15 cellular contexts compared by ENCODE assay signal in genomic region chr14:77004711-77005460, GRCh38. TPM values are rescaled to one million over a fixed set of nuclear protein-coding genes. Genes with fewer than 3 reads are reported as not detected.
A peak's percentile ranks its signal among the peaks of the same experiment; 100 is the strongest.
DNase-seq lines count a peak whose midpoint lies in the region; ATAC-seq and TF ChIP-seq lines count a peak whose summit lies in the region.
"Had no signal": no experiment of that assay in that cellular context is flagged by ENCODE, and none has a peak within 500 bp of the region (broad histone marks: within the 10 kb centered on the region; RNA-seq: fewer than 3 reads in every experiment).

No MANE protein-coding gene starts in this region.

- H3K79me1 ChIP-seq in IMR-90 (ENCODE audit: low read depth in 1 of 2, low read length in 2 of 2), result no peaks in the 10 kb centered on the region

- no peak overlapping the region for H3K4me3 Mint-ChIP-seq in endodermal cell
- no peak overlapping the region for H3K4me3 Mint-ChIP-seq in progenitor cell of endocrine pancreas (ENCODE audit: low read depth)
- H3K4me3 Mint-ChIP-seq: activated naive CD8-positive, alpha-beta T cell treated with anti-CD3 and anti-CD28 coated beads, Interleukin-2, amount 10 ng/mL, durations not matched to agents 7 days and 5 days; immature natural killer cell; T-helper 1 cell treated with Interleukin-12 subunit alpha and Interleukin-12 subunit beta and Interleukin-4 antibody, amounts not matched to agents 30 μg/mL and 1 μg/mL, for 36 hours had no signal

- in situ Hi-C loops in IMR-90 (cut with MboI; ENCODE audit: low sequenced_read_pairs), result no loop called here

- H3K36me3 ChIP-seq in IMR-90 (ENCODE audit: control insufficient read depth, insufficient read depth, low read length), result no peaks in the 10 kb centered on the region
- H3K36me3 ChIP-seq in endodermal cell (ENCODE audit: control insufficient read depth, insufficient read depth, low read length), result no peaks in the 10 kb centered on the region

- H3K27ac Mint-ChIP-seq in endodermal cell, result peak overlapping the region; percentile 40
- peak overlapping the region; percentile 92 for H3K27ac Mint-ChIP-seq in progenitor cell of endocrine pancreas
- H3K27ac Mint-ChIP-seq: T-helper 1 cell treated with Interleukin-12 subunit alpha and Interleukin-12 subunit beta and Interleukin-4 antibody, amounts not matched to agents 30 μg/mL and 1 μg/mL, for 36 hours had no signal

- POLR2A ChIA-PET in IMR-90 (lab: Charles Lee; ENCODE audit: unreplicated experiment), result no interaction called here

- H3K9ac ChIP-seq in IMR-90 (ENCODE audit: low read depth, low read length) (no peak overlapping the region), endodermal cell (ENCODE audit: extremely low read depth, low read length, poor library complexity, severe bottlenecking) (no peak overlapping the region)

- H3K9me3 ChIP-seq in IMR-90 (ENCODE audit: control insufficient read depth, insufficient read depth, low read length) (no peaks in the 10 kb centered on the region), endodermal cell (ENCODE audit: control insufficient read depth, low read length) (no peaks in the 10 kb centered on the region)

- H2AK5ac ChIP-seq in IMR-90 (ENCODE audit: low read depth, low read length), result no peak overlapping the region

- dilution Hi-C loops in IMR-90 (cut with HindIII; ENCODE audit: low sequenced_read_pairs, unreplicated experiment), result no loop called here

- no peaks in the 10 kb centered on the region for H4K20me1 ChIP-seq in IMR-90 (ENCODE audit: insufficient read depth, low read length)

- no peak for TF ChIP-seq RAD21 in IMR-90 (IDR thresholded peaks at IDR 0.05; ENCODE audit: low read length)

- no peak overlapping the region for H4K5ac ChIP-seq in IMR-90 (ENCODE audit: low read depth, low read length)

- intact Hi-C loops in IMR-90 (cut with micrococcal nuclease), result no loop called here

- H2AK9ac ChIP-seq in IMR-90 (replicated peaks; ENCODE audit: low read depth, low read length, poor library complexity), result no peak overlapping the region

- no peak overlapping the region for H3K27ac ChIP-seq in IMR-90 (ENCODE audit: insufficient read depth, low read length)
- no peak overlapping the region for H3K27ac ChIP-seq in endodermal cell (ENCODE audit: low read depth, low read length)

- no TSS peak for BruUV-seq in IMR-90 (replicated peaks; lab: Mats Ljungman, UMichigan)

- H2BK120ac ChIP-seq in IMR-90 (ENCODE audit: low read depth, low read length), result no peak overlapping the region

- H3K4me3 ChIP-seq in IMR-90 (ENCODE audit: insufficient read depth, low read depth, low read length) (no peak overlapping the region), endodermal cell (ENCODE audit: low read length) (no peak overlapping the region)

- no peak overlapping the region for H3K23ac ChIP-seq in IMR-90 (ENCODE audit: low read depth, low read length)

- H3K4ac ChIP-seq in IMR-90 (ENCODE audit: low read depth, low read length), result no peak overlapping the region

- H2BK5ac ChIP-seq in IMR-90 (ENCODE audit: low read depth, low read length, poor library complexity, severe bottlenecking), result no peak overlapping the region

- CTCF ChIA-PET in IMR-90 (lab: Yijun Ruan, JAX), result no interaction called here

- H2BK15ac ChIP-seq in IMR-90 (ENCODE audit: low read depth, low read length), result no peak overlapping the region

- no peak overlapping the region for H4K8ac ChIP-seq in IMR-90 (ENCODE audit: low read depth in 2 of 2, low read length in 2 of 2)

- H4K91ac ChIP-seq in IMR-90 (ENCODE audit: insufficient read depth, low read depth, low read length), result no peak overlapping the region

- WGBS in IMR-90 (ENCODE audit: extremely low coverage in 2 of 2, insufficient read length in 1 of 2), 2 experiments, result 79% methylated on average over 4 of the region's 9 CpGs; no CpG with 5 or more reads in 1 of the 2 experiments
- 60 to 73% methylated on average over 6 to 9 of the region's 9 CpGs for WGBS in endodermal cell (ENCODE audit: insufficient coverage in 1 of 2, insufficient read length in 1 of 2), 2 experiments

- no peak overlapping the region for H3K14ac ChIP-seq in IMR-90 (replicated peaks; ENCODE audit: low read depth, low read length)

- H3K18ac ChIP-seq in IMR-90 (ENCODE audit: low read depth, low read length), result no peak overlapping the region

- H3K4me1 Mint-ChIP-seq in endodermal cell (peaks cover 46% of the 10 kb centered on the region), progenitor cell of endocrine pancreas (ENCODE audit: low read depth) (peaks cover 60% of the 10 kb centered on the region)

- peaks cover under 1% of the 10 kb centered on the region; the same call in 1 of the 2 replicates for H3K27me3 ChIP-seq in IMR-90 (ENCODE audit: control insufficient read depth, insufficient read depth, low read length)
- no peaks in the 10 kb centered on the region for H3K27me3 ChIP-seq in endodermal cell (ENCODE audit: control insufficient read depth, insufficient read depth, low read length, poor library complexity, severe bottlenecking)

- H3K4me2 ChIP-seq in IMR-90 (ENCODE audit: low read depth, low read length), result no peak overlapping the region

- peaks cover 6% of the 10 kb centered on the region for H3K9me1 ChIP-seq in IMR-90 (ENCODE audit: insufficient read depth, low read length)

- no peaks in the 10 kb centered on the region for H3K36me3 Mint-ChIP-seq in endodermal cell (ENCODE audit: low read depth)
- H3K36me3 Mint-ChIP-seq in progenitor cell of endocrine pancreas (ENCODE audit: insufficient read depth), result no peaks in the 10 kb centered on the region
- H3K36me3 Mint-ChIP-seq: activated naive CD8-positive, alpha-beta T cell treated with anti-CD3 and anti-CD28 coated beads, Interleukin-2, amount 10 ng/mL, durations not matched to agents 7 days and 5 days; immature natural killer cell had no signal

- H3K56ac ChIP-seq in IMR-90 (ENCODE audit: extremely low read depth, insufficient read depth, low read length), result no peak overlapping the region

- H3K27me3 Mint-ChIP-seq in endodermal cell (ENCODE audit: insufficient read depth) (no peaks in the 10 kb centered on the region), progenitor cell of endocrine pancreas (no peaks in the 10 kb centered on the region)
- H3K27me3 Mint-ChIP-seq: activated naive CD8-positive, alpha-beta T cell treated with anti-CD3 and anti-CD28 coated beads, Interleukin-2, amount 10 ng/mL, durations not matched to agents 7 days and 5 days had no signal

- 0 out of 2 replicates have a peak, but pooled peaks have one; percentile 21 for ATAC-seq in IMR-90 (ENCODE audit: low read depth)
- no peak for ATAC-seq in GM19035 (IDR thresholded peaks at IDR 0.05; ENCODE audit: unreplicated experiment)

- no peak overlapping the region for H2AFZ ChIP-seq in IMR-90 (replicated peaks; ENCODE audit: low read length, poor library complexity)

- H3K9me3 Mint-ChIP-seq in endodermal cell (no peaks in the 10 kb centered on the region), progenitor cell of endocrine pancreas (ENCODE audit: low read depth) (no peaks in the 10 kb centered on the region)
- H3K9me3 Mint-ChIP-seq: activated naive CD8-positive, alpha-beta T cell treated with anti-CD3 and anti-CD28 coated beads, Interleukin-2, amount 10 ng/mL, durations not matched to agents 7 days and 5 days; immature natural killer cell; T-helper 1 cell treated with Interleukin-12 subunit alpha and Interleukin-12 subunit beta and Interleukin-4 antibody, amounts not matched to agents 30 μg/mL and 1 μg/mL, for 36 hours had no signal

- TF ChIP-seq CTCF in IMR-90 (conservative IDR thresholded peaks at IDR 0.05; ENCODE audit: low read depth, low read length), result no peak
- no peak for TF ChIP-seq CTCF in endodermal cell (conservative IDR thresholded peaks at IDR 0.05)
- no peak for TF ChIP-seq CTCF in progenitor cell of endocrine pancreas (IDR thresholded peaks at IDR 0.05; ENCODE audit: unreplicated experiment)

- peaks cover 17% of the 10 kb centered on the region for H3K4me1 ChIP-seq in IMR-90 (ENCODE audit: control insufficient read depth, insufficient read depth, low read length)
- peaks cover 17% of the 10 kb centered on the region for H3K4me1 ChIP-seq in endodermal cell (ENCODE audit: control insufficient read depth, insufficient read depth, low read length)

- H2BK20ac ChIP-seq in IMR-90 (ENCODE audit: low read depth, low read length), result no peak overlapping the region

- DNase-seq in NOMO-1 treated with DMSO at 0.1 percent for 48 hours (lab: John Stamatoyannopoulos, UW; ENCODE audit: unreplicated experiment), result peak; percentile 43
- DNase-seq in NOMO-1 treated with dmso at 0.1 percent for 144 hours (lab: John Stamatoyannopoulos, UW; ENCODE audit: unreplicated experiment), result no peak
- DNase-seq in IMR-90, result no peak
- DNase-seq in endodermal cell, result peak; percentile 43
- no peak for DNase-seq in progenitor cell of endocrine pancreas (ENCODE audit: low spot score, unreplicated experiment)
- DNase-seq in SW 1271 (lab: John Stamatoyannopoulos, UW), result no peak
- no peak for DNase-seq in activated T-cell treated with anti-CD3 and anti-CD28 coated beads, Interleukin-2, amount 50 U/mL, for 48 hours
- DNase-seq: activated CD4-positive, alpha-beta T cell treated with anti-CD3 and anti-CD28 coated beads for 1 hour; activated naive CD8-positive, alpha-beta T cell treated with anti-CD3 and anti-CD28 coated beads, Interleukin-2, amount 10 ng/mL, durations not matched to agents 7 days and 5 days; activated T-cell treated with anti-CD3 and anti-CD28 coated beads for 4 hours; immature natural killer cell; NCI-H2029; NCI-H526 treated with DMSO at 0.1 percent for 48 hours had no signal

- no peak for TF ChIP-seq POLR2A in IMR-90 (IDR thresholded peaks at IDR 0.05; ENCODE audit: low read depth, low read length)

TF ChIP-seq in IMR-90, 13 proteins besides CTCF, POLR2A, EP300 and RAD21 (continues in another document):
- TF ChIP-seq MXI1 (IDR thresholded peaks at IDR 0.05; ENCODE audit: borderline replicate concordance, low read depth, low read length) (no peak), CHD1 (IDR thresholded peaks at IDR 0.05; ENCODE audit: low read depth, low read length) (no peak), SMC3 (IDR thresholded peaks at IDR 0.05; ENCODE audit: low read depth, low read length) (no peak), FOS (IDR thresholded peaks at IDR 0.05; ENCODE audit: low read depth, low read length) (no peak), RCOR1 (IDR thresholded peaks at IDR 0.05; ENCODE audit: insufficient replicate concordance, low read length) (no peak), MAFK (IDR thresholded peaks at IDR 0.05; ENCODE audit: low read depth, low read length) (no peak)

RNA-seq across cellular contexts. Expression of gene IRF2BPL, which starts 23.6 kb away (rescaled TPM):
- total RNA-seq in IMR-90 (2012; rRNA removed) (6.3 and 8.9 TPM in 2 replicates), endodermal cell (10 to 100 TPM; 34.2 to 44.3 TPM), progenitor cell of endocrine pancreas (51.1 and 56.2 TPM in 2 replicates)
- 14.5 and 15.8 TPM in 2 replicates for polyA plus RNA-seq in IMR-90 (2012; rRNA removed)
- 13.2 and 35.9 TPM in 2 replicates for polyA plus RNA-seq in IMR-90 (2012; cell fraction: cytosol; rRNA removed)
- polyA plus RNA-seq in IMR-90 (2012; cell fraction: nucleus; rRNA removed; ENCODE audit: low replicate concordance), result 24.7 and 36.8 TPM in 2 replicates
- polyA plus RNA-seq in endodermal cell (2013, experiment 1 of 2), result 74.1 TPM
- polyA plus RNA-seq in endodermal cell (2013, experiment 2 of 2), result 75.5 TPM

Comparison
In these comparisons a context has a peak if more than half of its experiments do, and no peak if none do; other contexts are left out.
1. DNase-seq: peak in NOMO-1 treated with DMSO at 0.1 percent for 48 hours (single experiment) and endodermal cell (single experiment); none in NOMO-1 treated with dmso at 0.1 percent for 144 hours (single experiment), IMR-90 (single experiment), progenitor cell of endocrine pancreas (single experiment), SW 1271 (0 of 2) and activated T-cell treated with anti-CD3 and anti-CD28 coated beads, Interleukin-2, amount 50 U/mL, for 48 hours (0 of 2).